ENCODE assay signal across 7 cellular contexts in the genomic region with DNA sequence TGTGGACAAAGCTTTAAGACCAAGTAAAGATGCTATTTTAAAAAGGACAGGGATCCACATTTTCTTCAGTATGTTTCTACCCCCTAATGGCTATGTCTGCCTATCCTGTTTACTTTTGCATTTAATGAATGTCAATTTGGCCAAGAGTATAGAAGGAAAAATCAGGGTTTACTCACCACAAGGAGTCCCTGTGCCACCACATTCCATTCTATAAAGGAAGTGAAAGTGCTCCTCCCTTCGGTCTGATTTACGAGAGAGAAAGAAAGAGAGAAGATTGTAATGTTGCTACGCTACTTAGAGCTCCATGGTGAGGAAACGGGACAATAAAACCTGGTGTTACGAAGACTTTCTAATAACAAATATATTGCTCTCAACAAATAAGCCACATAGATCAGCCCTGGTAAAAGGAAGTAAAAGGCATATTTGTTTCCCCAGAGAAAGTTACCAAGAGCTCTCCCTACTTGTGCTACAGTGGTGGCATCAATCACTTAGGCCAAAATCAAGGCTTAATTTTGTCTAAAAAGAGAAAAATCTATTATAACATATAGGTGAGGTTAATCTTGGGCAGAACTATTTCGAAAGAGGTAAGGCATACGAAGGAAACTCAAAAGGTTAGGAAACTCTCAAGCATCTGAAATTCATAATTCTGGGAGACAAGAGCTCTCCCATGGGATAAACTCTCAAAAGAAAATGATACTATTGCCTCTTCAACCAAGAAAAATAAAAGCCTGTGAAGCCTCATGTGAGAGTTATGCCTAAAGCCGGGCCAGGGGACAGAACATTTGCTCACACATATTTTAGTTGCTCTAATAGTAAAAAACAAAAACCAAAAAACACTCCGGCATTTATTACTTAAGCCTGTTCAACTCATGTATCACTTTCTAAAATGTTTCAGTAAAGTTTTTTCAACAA. TPM values are rescaled to one million over a fixed set of nuclear protein-coding genes. Genes with fewer than 3 reads are reported as not detected.
DNase-seq lines count a peak whose midpoint lies in the region; ATAC-seq and TF ChIP-seq lines count a peak whose summit lies in the region.

No MANE protein-coding gene starts in this region.

- no peaks in the 10 kb centered on the region for H3K27me3 ChIP-seq in RWPE2 (ENCODE audit: insufficient read depth, poor library complexity, severe bottlenecking)

- no peaks in the 10 kb centered on the region for H3K9me3 Mint-ChIP-seq in osteocyte (ENCODE audit: unreplicated experiment)

- DNase-seq in RWPE2 (ENCODE audit: low spot score) (no peak), fibroblast of villous mesenchyme (ENCODE audit: low read depth) (peak; percentile 77), osteocyte (ENCODE audit: extremely low spot score, unreplicated experiment) (no peak), SHP77 (lab: John Stamatoyannopoulos, UW) (no peak), NCI-H774 (lab: John Stamatoyannopoulos, UW) (no peak)

- peaks cover 8% of the 10 kb centered on the region for H3K36me3 ChIP-seq in RWPE2 (ENCODE audit: low read depth)

- H3K4me3 ChIP-seq in RWPE2 (ENCODE audit: severe bottlenecking) (no peak overlapping the region), fibroblast of villous mesenchyme (ENCODE audit: low read depth, low read length) (peak overlapping the region; percentile 37)

- TF ChIP-seq CTCF in RWPE2 (IDR thresholded peaks at IDR 0.05; ENCODE audit: poor library complexity, severe bottlenecking), result peak; percentile 65
- TF ChIP-seq CTCF in fibroblast of villous mesenchyme (IDR thresholded peaks at IDR 0.05; ENCODE audit: insufficient read depth, low read depth, low read length), result peak; percentile 52
- peak; percentile 64 for TF ChIP-seq CTCF in osteocyte (IDR thresholded peaks at IDR 0.05)

- H3K4me1 ChIP-seq in RWPE2 (ENCODE audit: insufficient read depth, poor library complexity, severe bottlenecking), result peaks cover 3% of the 10 kb centered on the region

- H3K4me1 Mint-ChIP-seq in osteocyte (ENCODE audit: unreplicated experiment), result peaks cover 18% of the 10 kb centered on the region

- no peaks in the 10 kb centered on the region for H3K27me3 Mint-ChIP-seq in osteocyte (ENCODE audit: unreplicated experiment)

- H3K36me3 Mint-ChIP-seq in osteocyte (ENCODE audit: unreplicated experiment), result peaks cover 8% of the 10 kb centered on the region

- ATAC-seq in GM18861 (IDR thresholded peaks at IDR 0.05; ENCODE audit: unreplicated experiment) (peak; percentile 56), HG03135 (IDR thresholded peaks at IDR 0.05; ENCODE audit: unreplicated experiment) (peak; percentile 69), RWPE2 (ENCODE audit: low read depth) (peak; percentile 90)

- H3K27ac Mint-ChIP-seq in osteocyte (ENCODE audit: unreplicated experiment), result peak overlapping the region; percentile 92

- no peaks in the 10 kb centered on the region for H3K9me3 ChIP-seq in RWPE2 (ENCODE audit: severe bottlenecking)

- no peak overlapping the region for H3K27ac ChIP-seq in RWPE2 (ENCODE audit: poor library complexity, severe bottlenecking)

- peak overlapping the region; percentile 68 for H3K4me3 Mint-ChIP-seq in osteocyte (ENCODE audit: unreplicated experiment)

RNA-seq across cellular contexts. Expression of a gene that starts 29.5 kb away (rescaled TPM):
- 19.0 and 28.5 TPM in 2 replicates for total RNA-seq in fibroblast of villous mesenchyme
- 31.7 and 32.3 TPM in 2 replicates for total RNA-seq in osteocyte
